In genomic region chr7:91945476-91945875, GRCh38 we compare ENCODE assay signal across 1 cellular context.
TF ChIP-seq lines count a peak whose summit lies in the region.

No MANE protein-coding gene starts in this region.

TF ChIP-seq in GM12878, 131 proteins besides CTCF, POLR2A, EP300 and RAD21 (continued from another document):
- no peak for TF ChIP-seq RELB (IDR thresholded peaks at IDR 0.05; ENCODE audit: low read depth)
TF ChIP-seq in GM12878: peak in this region for 0.
